In the genomic region with DNA sequence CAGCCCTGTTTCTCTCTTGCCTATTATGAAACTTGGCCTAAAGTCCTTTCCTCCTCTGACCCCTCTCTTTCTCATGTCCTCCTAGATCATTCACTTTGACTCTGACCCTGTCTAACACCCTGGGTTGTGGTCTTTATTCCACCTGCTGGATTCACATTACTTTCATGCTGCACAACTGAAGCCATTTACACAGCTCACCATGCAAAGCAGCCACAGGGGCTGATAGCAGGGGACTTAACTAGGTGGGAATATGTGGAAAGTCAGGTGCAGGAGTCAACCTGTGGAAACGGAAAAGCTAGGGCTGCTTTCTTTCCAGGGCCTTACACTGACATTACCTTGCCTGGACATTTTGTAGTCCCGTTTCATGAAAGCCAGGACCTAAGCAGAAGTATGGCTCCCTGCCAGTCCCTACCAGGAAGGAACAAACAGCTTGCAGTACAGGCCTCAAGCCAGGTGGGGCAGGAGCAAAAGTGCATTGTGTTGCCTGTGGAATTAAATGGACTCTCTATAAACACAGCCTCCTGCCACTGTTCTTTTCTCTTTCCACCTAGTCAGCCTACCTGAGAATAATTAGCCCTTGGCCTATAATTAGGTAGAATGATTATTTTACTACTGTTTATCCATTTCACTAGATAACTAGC, we compare ENCODE assay signal across 1 cellular context.
TF ChIP-seq lines count a peak whose summit lies in the region.

No MANE protein-coding gene starts in this region.

TF ChIP-seq in liver, 16 proteins besides CTCF, POLR2A, EP300 and RAD21 (continued from another document):
- TF ChIP-seq, protein P1, sequence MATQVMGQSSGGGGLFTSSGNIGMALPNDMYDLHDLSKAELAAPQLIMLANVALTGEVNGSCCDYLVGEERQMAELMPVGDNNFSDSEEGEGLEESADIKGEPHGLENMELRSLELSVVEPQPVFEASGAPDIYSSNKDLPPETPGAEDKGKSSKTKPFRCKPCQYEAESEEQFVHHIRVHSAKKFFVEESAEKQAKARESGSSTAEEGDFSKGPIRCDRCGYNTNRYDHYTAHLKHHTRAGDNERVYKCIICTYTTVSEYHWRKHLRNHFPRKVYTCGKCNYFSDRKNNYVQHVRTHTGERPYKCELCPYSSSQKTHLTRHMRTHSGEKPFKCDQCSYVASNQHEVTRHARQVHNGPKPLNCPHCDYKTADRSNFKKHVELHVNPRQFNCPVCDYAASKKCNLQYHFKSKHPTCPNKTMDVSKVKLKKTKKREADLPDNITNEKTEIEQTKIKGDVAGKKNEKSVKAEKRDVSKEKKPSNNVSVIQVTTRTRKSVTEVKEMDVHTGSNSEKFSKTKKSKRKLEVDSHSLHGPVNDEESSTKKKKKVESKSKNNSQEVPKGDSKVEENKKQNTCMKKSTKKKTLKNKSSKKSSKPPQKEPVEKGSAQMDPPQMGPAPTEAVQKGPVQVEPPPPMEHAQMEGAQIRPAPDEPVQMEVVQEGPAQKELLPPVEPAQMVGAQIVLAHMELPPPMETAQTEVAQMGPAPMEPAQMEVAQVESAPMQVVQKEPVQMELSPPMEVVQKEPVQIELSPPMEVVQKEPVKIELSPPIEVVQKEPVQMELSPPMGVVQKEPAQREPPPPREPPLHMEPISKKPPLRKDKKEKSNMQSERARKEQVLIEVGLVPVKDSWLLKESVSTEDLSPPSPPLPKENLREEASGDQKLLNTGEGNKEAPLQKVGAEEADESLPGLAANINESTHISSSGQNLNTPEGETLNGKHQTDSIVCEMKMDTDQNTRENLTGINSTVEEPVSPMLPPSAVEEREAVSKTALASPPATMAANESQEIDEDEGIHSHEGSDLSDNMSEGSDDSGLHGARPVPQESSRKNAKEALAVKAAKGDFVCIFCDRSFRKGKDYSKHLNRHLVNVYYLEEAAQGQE (IDR thresholded peaks at IDR 0.05) = peak; percentile 46
- TF ChIP-seq JUND (IDR thresholded peaks at IDR 0.05) (peak in 1 of 2 donors; percentile 65), EGR1 (IDR thresholded peaks at IDR 0.05; ENCODE audit: low read depth in 2 of 2) (peak in 1 of 2 donors; percentile 42), FOXA1 (IDR thresholded peaks at IDR 0.05) (peak; percentile 48), TAF1 (conservative IDR thresholded peaks at IDR 0.05) (no peak), HNF4A (conservative IDR thresholded peaks at IDR 0.05) (peak; percentile 74 to 77)
- TF ChIP-seq, protein P2, sequence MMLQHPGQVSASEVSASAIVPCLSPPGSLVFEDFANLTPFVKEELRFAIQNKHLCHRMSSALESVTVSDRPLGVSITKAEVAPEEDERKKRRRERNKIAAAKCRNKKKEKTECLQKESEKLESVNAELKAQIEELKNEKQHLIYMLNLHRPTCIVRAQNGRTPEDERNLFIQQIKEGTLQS (IDR thresholded peaks at IDR 0.05) = no peak
